1 cellular context compared by ENCODE assay signal in genomic region chr17:64818904-64819303, GRCh38.
A peak's percentile ranks its signal among the peaks of the same experiment; 100 is the strongest.
TF ChIP-seq lines count a peak whose summit lies in the region.
"Not testable (repeated sequence)": the region's sequence is repeated elsewhere in the genome, so short reads cannot be mapped to it uniquely, and the experiment has no call there.

No MANE protein-coding gene starts in this region.

TF ChIP-seq in HepG2, 621 proteins besides CTCF, POLR2A, EP300 and RAD21:
- TF ChIP-seq ZNF580 (CRISPR knock-in tag; IDR thresholded peaks at IDR 0.05; ENCODE audit: borderline replicate concordance, low read depth) (0 out of 2 replicates have a peak, but pooled peaks have one; percentile 20), ZBTB20 (CRISPR knock-in tag; IDR thresholded peaks at IDR 0.05; ENCODE audit: borderline replicate concordance, low read depth) (peak; percentile 81; the same call in 1 of the 2 replicates), HNF4A (CRISPR knock-in tag; IDR thresholded peaks at IDR 0.05) (peak; percentile 39), FOSL2 (CRISPR knock-in tag; IDR thresholded peaks at IDR 0.05) (peak; percentile 25; the same call in 1 of the 2 replicates), ARID5B (CRISPR knock-in tag; IDR thresholded peaks at IDR 0.05) (peak; percentile 49; the same call in 1 of the 2 replicates), PATZ1 (CRISPR knock-in tag; IDR thresholded peaks at IDR 0.05) (0 out of 2 replicates have a peak, but pooled peaks have one; percentile 13), NR2C2 (CRISPR knock-in tag; IDR thresholded peaks at IDR 0.05; ENCODE audit: borderline replicate concordance) (0 out of 2 replicates have a peak, but pooled peaks have one; percentile 23), ZNF331 (CRISPR knock-in tag; IDR thresholded peaks at IDR 0.05) (0 out of 2 replicates have a peak, but pooled peaks have one; percentile 29), FOXP4 (CRISPR knock-in tag; IDR thresholded peaks at IDR 0.05) (0 out of 2 replicates have a peak, but pooled peaks have one; percentile 14), ZGPAT (CRISPR knock-in tag; IDR thresholded peaks at IDR 0.05) (0 out of 2 replicates have a peak, but pooled peaks have one; percentile 34), GABPA (CRISPR knock-in tag; IDR thresholded peaks at IDR 0.05; ENCODE audit: low read depth) (peak; percentile 36; the same call in 1 of the 2 replicates), NR2F1 (CRISPR knock-in tag; IDR thresholded peaks at IDR 0.05) (peak in 1 of 2 experiments; percentile 49; a peak in 2 of 4 replicates), KAT8 (CRISPR knock-in tag; IDR thresholded peaks at IDR 0.05) (0 out of 2 replicates have a peak, but pooled peaks have one; percentile 17), PAXIP1 (CRISPR knock-in tag; conservative IDR thresholded peaks at IDR 0.05) (peak; percentile 32), FOXA3 (CRISPR knock-in tag; IDR thresholded peaks at IDR 0.05) (0 out of 2 replicates have a peak, but pooled peaks have one; percentile 36), GFI1 (CRISPR knock-in tag; IDR thresholded peaks at IDR 0.05; ENCODE audit: borderline replicate concordance) (peak; percentile 94), ZNF614 (CRISPR knock-in tag; IDR thresholded peaks at IDR 0.05; ENCODE audit: borderline replicate concordance) (peak; percentile 68; the same call in 1 of the 2 replicates), SOX5 (CRISPR knock-in tag; IDR thresholded peaks at IDR 0.05; ENCODE audit: borderline replicate concordance) (peak; percentile 28; the same call in 1 of the 2 replicates), NCOA2 (CRISPR knock-in tag; IDR thresholded peaks at IDR 0.05) (0 out of 2 replicates have a peak, but pooled peaks have one; percentile 19), PHF21A (CRISPR knock-in tag; IDR thresholded peaks at IDR 0.05) (0 out of 2 replicates have a peak, but pooled peaks have one; percentile 60), ETV5 (CRISPR knock-in tag; IDR thresholded peaks at IDR 0.05; ENCODE audit: borderline replicate concordance) (peak; percentile 47; the same call in 1 of the 2 replicates), RXRB (CRISPR knock-in tag; IDR thresholded peaks at IDR 0.05; ENCODE audit: borderline replicate concordance) (peak; percentile 65), FOXP1 (CRISPR knock-in tag; IDR thresholded peaks at IDR 0.05) (0 out of 2 replicates have a peak, but pooled peaks have one; percentile 7), SAP130 (CRISPR knock-in tag; IDR thresholded peaks at IDR 0.05; ENCODE audit: low read depth) (peak; percentile 64), HMG20B (CRISPR knock-in tag; conservative IDR thresholded peaks at IDR 0.05) (peak; percentile 73; the same call in 1 of the 2 replicates), ZNF792 (CRISPR knock-in tag; IDR thresholded peaks at IDR 0.05) (peak; percentile 35; the same call in 1 of the 2 replicates), HOXA3 (CRISPR knock-in tag; IDR thresholded peaks at IDR 0.05) (peak; percentile 25; the same call in 1 of the 2 replicates), GATAD2A (CRISPR knock-in tag; IDR thresholded peaks at IDR 0.05) (peak; percentile 35; the same call in 1 of the 2 replicates), RXRA (CRISPR knock-in tag; IDR thresholded peaks at IDR 0.05) (peak; percentile 23; the same call in 1 of the 2 replicates), ZNF574 (CRISPR knock-in tag; IDR thresholded peaks at IDR 0.05) (0 out of 2 replicates have a peak, but pooled peaks have one; percentile 33), RARA (CRISPR knock-in tag; IDR thresholded peaks at IDR 0.05) (peak; percentile 62), ELF3 (CRISPR knock-in tag; IDR thresholded peaks at IDR 0.05) (peak; percentile 56), NR2F6 (CRISPR knock-in tag; IDR thresholded peaks at IDR 0.05) (peak; percentile 72)
- not testable (repeated sequence) for TF ChIP-seq GABPA (IDR thresholded peaks at IDR 0.05; ENCODE audit: low read depth, low read length); FOXP1 (IDR thresholded peaks at IDR 0.05); NR2F6 (IDR thresholded peaks at IDR 0.05)
